8 cellular contexts compared by ENCODE assay signal in the genomic region with DNA sequence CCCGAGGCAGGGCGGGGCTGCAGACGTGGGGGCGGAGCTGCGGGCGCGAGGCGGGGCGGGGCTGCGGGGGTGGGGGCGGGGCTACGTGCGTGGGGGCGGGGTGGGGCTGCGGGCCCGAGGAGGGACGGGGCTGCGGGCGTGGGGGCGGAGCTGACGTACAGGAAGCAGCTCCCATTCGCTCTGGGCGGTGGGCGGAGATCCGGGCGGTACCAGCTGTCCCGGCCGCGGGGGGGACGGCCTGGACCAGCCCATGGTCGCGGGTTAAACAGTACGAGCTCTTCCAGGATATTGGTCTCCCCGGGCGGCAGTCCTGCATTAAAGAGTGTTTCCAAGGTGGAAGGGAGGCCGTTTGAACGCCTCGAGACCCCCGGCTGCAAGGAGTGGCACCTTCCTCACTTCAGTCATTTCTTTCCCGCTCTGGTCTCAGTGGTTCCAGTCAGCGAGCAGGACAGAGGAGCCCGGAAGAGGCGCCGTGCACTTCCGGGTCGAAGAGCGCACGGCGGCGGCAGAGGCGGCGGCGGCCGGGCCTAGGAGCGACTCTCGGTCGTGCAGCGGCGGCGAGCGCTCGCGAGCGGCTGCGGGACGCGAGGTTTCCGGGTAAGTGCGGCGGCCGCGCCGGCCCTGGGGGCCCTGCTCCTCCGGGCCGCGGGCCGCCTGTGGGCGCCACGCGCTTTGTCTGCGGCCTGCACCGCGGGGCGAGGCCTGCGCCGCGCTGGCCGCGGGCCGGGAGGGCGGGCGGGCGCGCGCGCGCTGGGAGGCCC. TPM values are rescaled to one million over a fixed set of nuclear protein-coding genes. Genes with fewer than 3 reads are reported as not detected.
DNase-seq lines count a peak whose midpoint lies in the region; ATAC-seq and TF ChIP-seq lines count a peak whose summit lies in the region.

Gene PHRF1 (plus strand): TSS at position 475 of the 761 bp plus-strand sequence. CDS start 5,043 bp downstream, outside the sequence.

- H3K4me2 ChIP-seq in parathyroid adenoma (ENCODE audit: low read length) = peak within 1 kb of the TSS; percentile 93

- H3K27me3 ChIP-seq in parathyroid adenoma (ENCODE audit: control insufficient read depth, insufficient read depth, low read length) = no peaks in the 10 kb centered on the region
- no peaks in the 10 kb centered on the region for H3K27me3 ChIP-seq in tibial artery

- ATAC-seq in HG02763 (IDR thresholded peaks at IDR 0.05; ENCODE audit: unreplicated experiment) = peak; percentile 88
- ATAC-seq in Right ventricle myocardium superior (ENCODE audit: poor library complexity) = peak; percentile 94

- H3K4me1 ChIP-seq in parathyroid adenoma (peaks cover 5% of the 10 kb centered on the region), tibial artery (peaks cover 0 to 50% (median 42%) of the 10 kb centered on the region in 4 donors)

- H3K79me2 ChIP-seq in parathyroid adenoma = peaks cover 31% of the 10 kb centered on the region

- no peak for TF ChIP-seq CTCF in GM12875 (IDR thresholded peaks at IDR 0.05; ENCODE audit: borderline replicate concordance, insufficient read depth, low read depth, low read length)
- no peak for TF ChIP-seq CTCF in parathyroid adenoma (IDR thresholded peaks at IDR 0.05)
- peak in 1 of 2 experiments; percentile 31 for TF ChIP-seq CTCF in tibial artery (IDR thresholded peaks at IDR 0.05)

- peak within 1 kb of the TSS; percentile 82 for H2AFZ ChIP-seq in parathyroid adenoma

- H3K9me3 ChIP-seq in parathyroid adenoma (ENCODE audit: control insufficient read depth, low read length) (no peaks in the 10 kb centered on the region), tibial artery (no peaks in the 10 kb centered on the region)

- intact Hi-C loops in Right ventricle myocardium superior (cut with DNase I) (no loop called here), tibial artery (cut with DNase I; ENCODE audit: low total_unique reads) (loop anchor here (5.0 to 10.0 kb wide), 2 partner anchors 36 to 229 kb away; partner anchors contain the start of genes PIDD1 and RPLP2)

- H3K4me3 ChIP-seq in GM12875 (ENCODE audit: low read depth, low read length) (peak within 1 kb of the TSS; percentile 95), parathyroid adenoma (ENCODE audit: low read depth, low read length) (peak within 1 kb of the TSS; percentile 68), tibial artery (peak within 1 kb of the TSS; percentile 78 to 89)

- H3K27ac ChIP-seq in parathyroid adenoma (peak within 1 kb of the TSS; percentile 80), tibial artery (peak within 1 kb of the TSS; percentile 83 to 87)

- H3K36me3 ChIP-seq in parathyroid adenoma (ENCODE audit: control insufficient read depth, insufficient read depth, low read length) (no peaks in the 10 kb centered on the region), tibial artery (no peaks in the 10 kb centered on the region)

- DNase-seq in NCI-H1417 treated with DMSO at 0.1 percent for 48 hours (lab: John Stamatoyannopoulos, UW) (peak; percentile 77), SW 1271 (lab: John Stamatoyannopoulos, UW) (peak; percentile 61 to 95), Right ventricle myocardium superior (peak; percentile 97), tibial artery (peak; percentile 95 to 98)
- DNase-seq in activated naive CD8-positive, alpha-beta T cell treated with anti-CD3 and anti-CD28 coated beads, Interleukin-2, amount 50 U/mL, for 16 hours (ENCODE audit: low read depth, low spot score) = peak; percentile 91

- H3K9ac ChIP-seq in parathyroid adenoma = no peak within 1 kb of the TSS

RNA-seq across cellular contexts. Expression of gene PHRF1, which starts in this region (rescaled TPM):
- 16.5 TPM for total RNA-seq in Right ventricle myocardium superior

Comparison
In these comparisons a context has a peak if more than half of its experiments do, and no peak if none do; other contexts are left out.
1. Peak in every context shown above with its lines: DNase-seq, ATAC-seq, H3K4me3 ChIP-seq and H3K27ac ChIP-seq.